13 cellular contexts compared by ENCODE assay signal in the genomic region with DNA sequence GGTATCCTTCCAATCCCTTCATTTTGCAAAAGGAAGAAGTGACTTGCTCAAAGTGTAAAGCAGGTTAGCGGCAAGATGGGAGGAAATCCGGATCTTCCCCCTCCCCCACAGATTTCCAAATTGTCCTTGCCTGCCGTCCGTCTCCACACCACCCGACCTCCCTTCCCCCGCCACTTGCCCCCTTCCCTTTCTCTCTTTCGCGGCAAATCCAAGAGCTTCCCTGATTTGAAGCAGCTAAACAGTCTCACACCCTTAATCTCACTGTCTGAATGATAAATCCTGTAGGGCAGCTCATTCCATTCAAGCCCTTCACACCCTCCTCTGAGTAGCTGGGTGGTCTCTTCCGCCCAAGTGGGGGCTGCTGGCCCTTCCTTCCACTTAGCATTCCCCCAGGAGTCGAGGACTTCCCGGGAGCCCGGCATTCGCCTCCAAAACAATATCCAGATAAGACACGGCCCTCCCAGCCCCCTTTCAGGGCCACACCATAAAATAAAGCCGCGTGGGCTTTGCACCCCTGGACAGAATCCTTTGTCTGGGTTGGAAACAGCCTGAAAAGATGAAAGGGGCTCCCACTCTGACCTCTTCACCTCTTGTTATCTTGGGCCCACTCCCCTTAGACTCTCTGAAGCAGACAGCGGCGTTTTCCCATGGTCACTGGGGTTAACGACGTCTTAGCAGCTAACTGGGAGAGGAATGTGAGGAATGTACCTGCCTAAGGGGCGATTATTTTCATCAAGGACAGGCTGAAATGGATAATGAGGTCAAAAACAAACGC. TPM values are rescaled to one million over a fixed set of nuclear protein-coding genes. Genes with fewer than 3 reads are reported as not detected.
A peak's percentile ranks its signal among the peaks of the same experiment; 100 is the strongest.
DNase-seq lines count a peak whose midpoint lies in the region; ATAC-seq, FAIRE-seq and TF ChIP-seq lines count a peak whose summit lies in the region.
"Had no signal": no experiment of that assay in that cellular context is flagged by ENCODE, and none has a peak within 500 bp of the region (broad histone marks: within the 10 kb centered on the region; RNA-seq: fewer than 3 reads in every experiment).

No MANE protein-coding gene starts in this region.

- no peak for TF ChIP-seq CTCF in PC-3 (conservative IDR thresholded peaks at IDR 0.05; ENCODE audit: low read depth, low read length)
- no peak for TF ChIP-seq CTCF in endothelial cell of umbilical vein (IDR thresholded peaks at IDR 0.05; ENCODE audit: extremely low read depth in 1 of 2, insufficient read depth in 1 of 2, low read depth in 1 of 2, low read length in 2 of 2)
- no peak for TF ChIP-seq CTCF in neural crest cell (conservative IDR thresholded peaks at IDR 0.05)

- H3K4me1 Mint-ChIP-seq in neural crest cell: peaks cover 48% of the 10 kb centered on the region

- dilution Hi-C loops in endothelial cell of umbilical vein (cut with MboI; ENCODE audit: extremely low pct_ligation_motif_present, low sequenced_read_pairs): no loop called here

- peak overlapping the region; percentile 79 for H3K4me3 Mint-ChIP-seq in neural crest cell

- H2AFZ ChIP-seq in PC-3 (ENCODE audit: low read length): no peak overlapping the region
- peak overlapping the region; percentile 80 for H2AFZ ChIP-seq in endothelial cell of umbilical vein (ENCODE audit: low read depth, low read length)

- no peak for ATAC-seq in PC-3
- ATAC-seq in GM21423 (IDR thresholded peaks at IDR 0.05; ENCODE audit: unreplicated experiment): no peak
- no peak for ATAC-seq in GM18909 (IDR thresholded peaks at IDR 0.05; ENCODE audit: poor library complexity, unreplicated experiment)
- ATAC-seq: mucosa of descending colon had no signal

- BruUV-seq in PC-3 (replicated peaks; lab: Mats Ljungman, UMichigan) (no TSS peak), endothelial cell of umbilical vein (replicated peaks; lab: Mats Ljungman, UMichigan) (no TSS peak)

- H3K27me3 Mint-ChIP-seq in neural crest cell (ENCODE audit: low read depth): no peaks in the 10 kb centered on the region

- H3K27me3 ChIP-seq in PC-3 (ENCODE audit: low read length): no peaks in the 10 kb centered on the region
- no peaks in the 10 kb centered on the region for H3K27me3 ChIP-seq in endothelial cell of umbilical vein (ENCODE audit: control insufficient read depth in 2 of 2, insufficient read depth in 2 of 2, low read length in 2 of 2)

- H3K9me3 Mint-ChIP-seq in neural crest cell: no peaks in the 10 kb centered on the region

- H3K79me2 ChIP-seq in PC-3 (ENCODE audit: low read length) (no peaks in the 10 kb centered on the region), endothelial cell of umbilical vein (ENCODE audit: control insufficient read depth, insufficient read depth, low read length) (no peaks in the 10 kb centered on the region)

- no peaks in the 10 kb centered on the region for H3F3A ChIP-seq in PC-3 (ENCODE audit: low read length, unreplicated experiment)

- FAIRE-seq in endothelial cell of umbilical vein (lab: Jason Lieb, UNC): no peak
- FAIRE-seq: bronchial epithelial cell had no signal

- H3K36me3 Mint-ChIP-seq in neural crest cell (ENCODE audit: low read depth): no peaks in the 10 kb centered on the region

- H3K27ac ChIP-seq in PC-3 (ENCODE audit: low read length) (peak overlapping the region; percentile 21; the same call in 1 of the 2 replicates), endothelial cell of umbilical vein (ENCODE audit: insufficient read depth, low read depth, low read length) (peak overlapping the region; percentile 64)

- H3K4me2 ChIP-seq in PC-3 (ENCODE audit: low read length): no peak overlapping the region
- H3K4me2 ChIP-seq in endothelial cell of umbilical vein (ENCODE audit: insufficient read depth, low read length): peak overlapping the region; percentile 9

- H3K27ac Mint-ChIP-seq in neural crest cell (ENCODE audit: unreplicated experiment): peak overlapping the region; percentile 90

- H3K36me3 ChIP-seq in PC-3 (ENCODE audit: low read depth, low read length) (no peaks in the 10 kb centered on the region), endothelial cell of umbilical vein (ENCODE audit: control insufficient read depth in 2 of 2, extremely low read depth in 1 of 2, insufficient read depth in 2 of 2, low read length in 2 of 2) (no peaks in the 10 kb centered on the region)

- no peak for TF ChIP-seq POLR2A in endothelial cell of umbilical vein (IDR thresholded peaks at IDR 0.05; ENCODE audit: low read depth, low read length)

- peak overlapping the region; percentile 69; the same call in 1 of the 2 replicates for H3K9ac ChIP-seq in PC-3 (ENCODE audit: low read length)
- H3K9ac ChIP-seq in endothelial cell of umbilical vein (replicated peaks; ENCODE audit: extremely low read depth, insufficient read depth, low read length): peak overlapping the region; percentile 16

- peak; percentile 44 for DNase-seq in Daoy (ENCODE audit: low read depth)
- DNase-seq in PC-3: no peak
- peak; percentile 42 for DNase-seq in endothelial cell of umbilical vein (ENCODE audit: low read depth, low spot score)
- DNase-seq in neural crest cell (ENCODE audit: low read depth, low spot score): peak; percentile 22
- no peak for DNase-seq in NCI-H1092 (lab: John Stamatoyannopoulos, UW)
- no peak for DNase-seq in mucosa of gallbladder (ENCODE audit: low spot score)
- DNase-seq: mucosa of descending colon; NCI-H1105 treated with DMSO at 0.1 percent for 48 hours; stimulated activated naive CD4-positive, alpha-beta T cell; T-helper 9 cell had no signal

- H3K9me3 ChIP-seq in PC-3 (ENCODE audit: low read length): no peaks in the 10 kb centered on the region
- H3K9me3 ChIP-seq in endothelial cell of umbilical vein (replicated peaks; ENCODE audit: control insufficient read depth, insufficient read depth, low read length): no peaks in the 10 kb centered on the region
- H3K9me3 ChIP-seq: mucosa of descending colon had no signal

- peaks cover 33% of the 10 kb centered on the region for H3K4me1 ChIP-seq in PC-3 (ENCODE audit: insufficient read depth, low read length)
- peaks cover 18% of the 10 kb centered on the region for H3K4me1 ChIP-seq in endothelial cell of umbilical vein (ENCODE audit: control insufficient read depth, extremely low read depth, insufficient read depth, low read length)

- H3K4me3 ChIP-seq in PC-3 (ENCODE audit: low read length) (no peak overlapping the region), endothelial cell of umbilical vein (replicated peaks in 1 of 3; ENCODE audit: insufficient read depth in 1 of 3, low read depth in 1 of 3, low read length in 3 of 3) (no peak overlapping the region)
- H3K4me3 ChIP-seq: mucosa of descending colon had no signal

- H4K20me1 ChIP-seq in PC-3 (ENCODE audit: low read length) (no peaks in the 10 kb centered on the region), endothelial cell of umbilical vein (replicated peaks; ENCODE audit: control insufficient read depth, extremely low read depth, insufficient read depth, low read length) (no peaks in the 10 kb centered on the region)

- intact Hi-C loops in PC-3 (cut with micrococcal nuclease) (no loop called here), endothelial cell of umbilical vein (cut with micrococcal nuclease) (loop anchor here (1.0 kb wide), 1 partner anchor 8 kb away; no protein-coding TSS in a partner anchor)

- POLR2A ChIA-PET in PC-3 (lab: Charles Lee; ENCODE audit: unreplicated experiment) (interaction anchor here (0.6 kb wide), 1 partner anchor 10 kb away, joined by 3 read pairs; no protein-coding TSS in a partner anchor), endothelial cell of umbilical vein (lab: Charles Lee) (interaction anchor here (0.6 kb wide), 1 partner anchor 189 kb away, joined by 5 read pairs; no protein-coding TSS in a partner anchor)

- no peaks in the 10 kb centered on the region for H3K9me1 ChIP-seq in endothelial cell of umbilical vein (replicated peaks; ENCODE audit: control insufficient read depth, extremely low read depth, insufficient read depth, low read length)

- CTCF ChIA-PET in PC-3 (lab: Charles Lee) (no interaction called here), endothelial cell of umbilical vein (lab: Charles Lee) (interaction anchor here (0.7 to 1.6 kb wide), 3 partner anchors 45 to 74 kb away, joined by 3 to 7 read pairs (median 5); no protein-coding TSS in a partner anchor)

- no peaks in the 10 kb centered on the region for H3K9me2 ChIP-seq in PC-3 (replicated peaks; ENCODE audit: low read length)

TF ChIP-seq in endothelial cell of umbilical vein, 7 proteins besides CTCF, POLR2A, EP300 and RAD21:
- no peak for TF ChIP-seq EZH2 (IDR thresholded peaks at IDR 0.05; ENCODE audit: borderline replicate concordance, low read depth, low read length, severe bottlenecking)
- TF ChIP-seq POLR2AphosphoS5 (IDR thresholded peaks at IDR 0.05; ENCODE audit: insufficient read depth, low read depth, low read length): no peak
- TF ChIP-seq MYC (IDR thresholded peaks at IDR 0.05; ENCODE audit: low read depth, low read length): no peak
- no peak for TF ChIP-seq GATA2 (IDR thresholded peaks at IDR 0.05; ENCODE audit: insufficient read depth, insufficient read length, low read depth, low read length)
- TF ChIP-seq FOS (IDR thresholded peaks at IDR 0.05; ENCODE audit: borderline replicate concordance, insufficient read depth, low read length): no peak
- TF ChIP-seq, protein P1, sequence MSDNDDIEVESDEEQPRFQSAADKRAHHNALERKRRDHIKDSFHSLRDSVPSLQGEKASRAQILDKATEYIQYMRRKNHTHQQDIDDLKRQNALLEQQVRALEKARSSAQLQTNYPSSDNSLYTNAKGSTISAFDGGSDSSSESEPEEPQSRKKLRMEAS (IDR thresholded peaks at IDR 0.05; ENCODE audit: insufficient read depth, insufficient read length): no peak
- TF ChIP-seq JUN (IDR thresholded peaks at IDR 0.05; ENCODE audit: borderline replicate concordance, insufficient read depth, insufficient read length, low read depth): no peak
TF ChIP-seq in endothelial cell of umbilical vein: peak in this region for 0.

RNA-seq across cellular contexts. Expression of gene PIM1, which starts 44.0 kb away (rescaled TPM):
- total RNA-seq in Daoy (2014; rRNA removed; shearing (Covaris generic)): 33.3 and 45.3 TPM in 2 replicates
- total RNA-seq in PC-3 (2014; rRNA removed) (74.1 and 93.3 TPM in 2 replicates), endothelial cell of umbilical vein (10.5 and 11.3 TPM in 2 replicates), neural crest cell (8.6 and 9.1 TPM in 2 replicates), mucosa of gallbladder (21.8 TPM)
- polyA plus RNA-seq in endothelial cell of umbilical vein: 6.8 and 9.2 TPM in 2 replicates
- 11.7 and 12.2 TPM in 2 replicates for polyA plus RNA-seq in endothelial cell of umbilical vein (2011; cell fraction: cytosol; rRNA removed)
- polyA plus RNA-seq in endothelial cell of umbilical vein (2011; cell fraction: nucleus; rRNA removed): 36.2 and 36.8 TPM in 2 replicates
- 6.0 and 8.1 TPM in 2 replicates for polyA plus RNA-seq in endothelial cell of umbilical vein (2012)
- polyA minus RNA-seq in endothelial cell of umbilical vein: 11.5 and 17.4 TPM in 2 replicates
- polyA minus RNA-seq in endothelial cell of umbilical vein (2011; cell fraction: cytosol; rRNA and poly(A)+ RNA removed): 16.5 TPM
- 11.0 and 12.8 TPM in 2 replicates for polyA minus RNA-seq in endothelial cell of umbilical vein (2011; cell fraction: nucleus; rRNA and poly(A)+ RNA removed)

Comparison
In these comparisons a context has a peak if more than half of its experiments do, and no peak if none do; other contexts are left out.
1. DNase-seq: peak in Daoy (single experiment), endothelial cell of umbilical vein (single experiment) and neural crest cell (single experiment); none in PC-3 (single experiment), NCI-H1092 (single experiment) and mucosa of gallbladder (single experiment).